11 cellular contexts compared by ENCODE assay signal in genomic region chr22:46770151-46770641, GRCh38. TPM values are rescaled to one million over a fixed set of nuclear protein-coding genes. Genes with fewer than 3 reads are reported as not detected.
DNase-seq lines count a peak whose midpoint lies in the region; ATAC-seq and TF ChIP-seq lines count a peak whose summit lies in the region.
"Had no signal": no experiment of that assay in that cellular context is flagged by ENCODE, and none has a peak within 500 bp of the region (broad histone marks: within the 10 kb centered on the region; RNA-seq: fewer than 3 reads in every experiment).

No MANE protein-coding gene starts in this region.

- no peaks in the 10 kb centered on the region for H3K27me3 Mint-ChIP-seq in activated T-cell treated with anti-CD3 and anti-CD28 coated beads, Interleukin-2, amount 50 U/mL, for 4 hours (ENCODE audit: low read depth)

- TF ChIP-seq POLR2A in tibial nerve (IDR thresholded peaks at IDR 0.05): no peak

- H3K4me1 ChIP-seq in mucosa of descending colon (ENCODE audit: low read depth) (peaks cover 15% of the 10 kb centered on the region), tibial nerve (peaks cover 0 to 76% (median 39%) of the 10 kb centered on the region in 4 donors)

- H3K4me1 Mint-ChIP-seq in activated T-cell treated with anti-CD3 and anti-CD28 coated beads, Interleukin-2, amount 50 U/mL, for 4 hours (ENCODE audit: low read depth): peaks cover 77% of the 10 kb centered on the region

- intact Hi-C loops in mucosa of descending colon (cut with DNase I, micrococcal nuclease): no loop called here

- TF ChIP-seq EP300 in tibial nerve (IDR thresholded peaks at IDR 0.05): no peak

- H3K9me3 ChIP-seq in mucosa of descending colon: no peaks in the 10 kb centered on the region
- H3K9me3 ChIP-seq in tibial nerve: no peaks in the 10 kb centered on the region
- H3K9me3 ChIP-seq: A549 had no signal

- DNase-seq in activated T-cell treated with anti-CD3 and anti-CD28 coated beads, Interleukin-2, amount 50 U/mL, for 1 hour: peak; percentile 15
- DNase-seq in activated T-cell treated with anti-CD3 and anti-CD28 coated beads, Interleukin-2, amount 50 U/mL, for 4 hours: no peak
- DNase-seq in caudate nucleus (lab: John Stamatoyannopoulos, UW): no peak
- DNase-seq in mucosa of descending colon: peak in 2 of 3 donors; percentile 8 to 53
- DNase-seq in tibial nerve (ENCODE audit: low spot score in 2 of 2): no peak
- DNase-seq in iPS-NIHi11 (ENCODE audit: low spot score): no peak
- DNase-seq in stimulated activated CD4-positive, alpha-beta T cell treated with anti-CD3 and anti-CD28 coated beads, Interleukin-2, amount 100 ng/mL, for 24 hours: no peak
- DNase-seq: NCI-H774 had no signal

- H3K4me3 ChIP-seq in mucosa of descending colon: no peak overlapping the region
- no peak overlapping the region for H3K4me3 ChIP-seq in tibial nerve
- H3K4me3 ChIP-seq: A549 had no signal

- no peaks in the 10 kb centered on the region for H3K9me3 Mint-ChIP-seq in activated T-cell treated with anti-CD3 and anti-CD28 coated beads, Interleukin-2, amount 50 U/mL, for 4 hours
- H3K9me3 Mint-ChIP-seq: neural crest cell had no signal

- H3K36me3 ChIP-seq in mucosa of descending colon (ENCODE audit: low read depth) (no peaks in the 10 kb centered on the region), tibial nerve (peaks cover 0 to 1% (median 0%) of the 10 kb centered on the region in 3 donors)

- no peak for ATAC-seq in activated T-cell treated with anti-CD3 and anti-CD28 coated beads, Interleukin-2, amount 50 U/mL, for 4 hours
- ATAC-seq in mucosa of descending colon (no peak), esophagus mucosa (no peak)
- ATAC-seq: A549 had no signal

- H3K27ac ChIP-seq in caudate nucleus (ENCODE audit: low read depth, low read length): peak overlapping the region; percentile 72
- H3K27ac ChIP-seq in tibial nerve: peak overlapping the region; percentile 53 to 91 (median 77)
- H3K27ac ChIP-seq: A549 had no signal

- TF ChIP-seq CTCF in mucosa of descending colon (IDR thresholded peaks at IDR 0.05): no peak
- no peak for TF ChIP-seq CTCF in tibial nerve (IDR thresholded peaks at IDR 0.05)

- peaks cover 7% of the 10 kb centered on the region for H3K36me3 Mint-ChIP-seq in activated T-cell treated with anti-CD3 and anti-CD28 coated beads, Interleukin-2, amount 50 U/mL, for 4 hours (ENCODE audit: insufficient read depth)

- WGBS in tibial nerve, 2 donors: 80 to 81% methylated on average over 9 to 14 of the region's 14 CpGs

- H3K27me3 ChIP-seq in tibial nerve: no peaks in the 10 kb centered on the region

- no peak overlapping the region for H3K4me3 Mint-ChIP-seq in activated T-cell treated with anti-CD3 and anti-CD28 coated beads, Interleukin-2, amount 50 U/mL, for 4 hours
- H3K4me3 Mint-ChIP-seq: neural crest cell had no signal

RNA-seq across cellular contexts. Expression of gene TBC1D22A, which starts 7.7 kb away (rescaled TPM):
- 10 to 100 TPM; 29.8 to 31.1 (median 29.9) TPM for total RNA-seq in activated T-cell treated with anti-CD3 and anti-CD28 coated beads, Interleukin-2, amount 50 U/mL, for 4 hours
- total RNA-seq in mucosa of descending colon: 10 to 100 TPM; 35.6 to 51.9 (median 41.8) TPM
- total RNA-seq in tibial nerve: 10 to 100 TPM; 27.3 to 35.4 (median 29.3) TPM
- 21.4 TPM for total RNA-seq in esophagus mucosa

RNA-seq across cellular contexts. Expression of gene CERK, which starts 32.1 kb away (rescaled TPM):
- total RNA-seq in activated T-cell treated with anti-CD3 and anti-CD28 coated beads, Interleukin-2, amount 50 U/mL, for 4 hours: 10 to 100 TPM; 41.4 to 47.3 (median 44.9) TPM
- total RNA-seq in mucosa of descending colon (10 to 100 TPM; 40.3 to 51.7 (median 50.0) TPM), tibial nerve (10 to 100 TPM; 20.3 to 42.0 (median 24.7) TPM), esophagus mucosa (21.9 TPM)

Comparison
In these comparisons a context has a peak if more than half of its experiments do, and no peak if none do; other contexts are left out.
1. DNase-seq: peak in activated T-cell treated with anti-CD3 and anti-CD28 coated beads, Interleukin-2, amount 50 U/mL, for 1 hour (single experiment) and mucosa of descending colon (2 of 3); none in activated T-cell treated with anti-CD3 and anti-CD28 coated beads, Interleukin-2, amount 50 U/mL, for 4 hours (single experiment), caudate nucleus (0 of 61), tibial nerve (0 of 2), iPS-NIHi11 (single experiment) and stimulated activated CD4-positive, alpha-beta T cell treated with anti-CD3 and anti-CD28 coated beads, Interleukin-2, amount 100 ng/mL, for 24 hours (0 of 2).